1 cellular context compared by ENCODE assay signal in genomic region chr1:110634455-110635281, GRCh38.
A peak's percentile ranks its signal among the peaks of the same experiment; 100 is the strongest.
TF ChIP-seq lines count a peak whose summit lies in the region.

No MANE protein-coding gene starts in this region.

TF ChIP-seq in GM12878, 131 proteins besides CTCF, POLR2A, EP300 and RAD21 (continued from another document and continues in another):
- TF ChIP-seq BCL3 (IDR thresholded peaks at IDR 0.05; ENCODE audit: borderline replicate concordance, insufficient read depth, low read depth, low read length, poor library complexity, severe bottlenecking) (peak; percentile 62), CBX3 (IDR thresholded peaks at IDR 0.05; ENCODE audit: borderline replicate concordance, low read depth) (no peak), SMAD1 (IDR thresholded peaks at IDR 0.05; ENCODE audit: low read depth, partially characterized antibody) (no peak), BRCA1 (IDR thresholded peaks at IDR 0.05; ENCODE audit: low read depth, low read length) (no peak), CEBPB (IDR thresholded peaks at IDR 0.05; ENCODE audit: borderline replicate concordance in 1 of 2, low read depth in 2 of 2, low read length in 2 of 2) (no peak), CREB1 (IDR thresholded peaks at IDR 0.05; ENCODE audit: low read depth) (peak; percentile 22; the same call in 1 of the 2 replicates), SP1 (IDR thresholded peaks at IDR 0.05; ENCODE audit: low read depth, low read length) (no peak), HDGF (IDR thresholded peaks at IDR 0.05) (no peak), PML (IDR thresholded peaks at IDR 0.05; ENCODE audit: low read length) (no peak), EZH2 (IDR thresholded peaks at IDR 0.05; ENCODE audit: borderline replicate concordance, control insufficient read depth, low read depth, low read length) (no peak), TBL1XR1 (IDR thresholded peaks at IDR 0.05; ENCODE audit: low read depth, low read length) (no peak), USF1 (IDR thresholded peaks at IDR 0.05; ENCODE audit: borderline replicate concordance, extremely low read length, insufficient read depth, low read depth, low read length) (no peak), SKIL (IDR thresholded peaks at IDR 0.05; ENCODE audit: low read depth, poor library complexity, severe bottlenecking) (peak; percentile 58), MEF2B (IDR thresholded peaks at IDR 0.05; ENCODE audit: partially characterized antibody, poor library complexity, severe bottlenecking) (peak; percentile 60), NFXL1 (IDR thresholded peaks at IDR 0.05; ENCODE audit: borderline replicate concordance) (no peak), RELA (IDR thresholded peaks at IDR 0.05; ENCODE audit: borderline replicate concordance, partially characterized antibody) (no peak), E4F1 (IDR thresholded peaks at IDR 0.05; ENCODE audit: borderline replicate concordance, partially characterized antibody) (no peak), NKRF (conservative IDR thresholded peaks at IDR 0.05) (no peak), PKNOX1 (IDR thresholded peaks at IDR 0.05) (no peak), BCLAF1 (IDR thresholded peaks at IDR 0.05) (no peak), ZNF622 (IDR thresholded peaks at IDR 0.05) (no peak), CEBPZ (IDR thresholded peaks at IDR 0.05; ENCODE audit: low read depth, low read length) (no peak), E2F8 (IDR thresholded peaks at IDR 0.05; ENCODE audit: low read depth, partially characterized antibody) (no peak), USF2 (IDR thresholded peaks at IDR 0.05; ENCODE audit: borderline replicate concordance, low read depth, low read length) (no peak), ZBED1 (IDR thresholded peaks at IDR 0.05; ENCODE audit: borderline replicate concordance) (no peak), PAX5 (IDR thresholded peaks at IDR 0.05; ENCODE audit: borderline replicate concordance, low read depth, low read length) (no peak; the same call in 1 of the 2 replicates), SPI1 (IDR thresholded peaks at IDR 0.05; ENCODE audit: borderline replicate concordance, insufficient read depth, low read depth, low read length) (peak; percentile 74; the same call in 1 of the 2 replicates), IKZF2 (IDR thresholded peaks at IDR 0.05) (peak; percentile 92 to 93), YY1 (IDR thresholded peaks at IDR 0.05; ENCODE audit: low read depth, low read length) (peak; percentile 57; the same call in 1 of the 2 replicates), ETV6 (conservative IDR thresholded peaks at IDR 0.05 in 1 of 2, IDR thresholded peaks at IDR 0.05 in 1 of 2; ENCODE audit: borderline replicate concordance in 1 of 2, low read depth in 1 of 2) (peak in 1 of 2 experiments; percentile 79; a peak in 2 of 4 replicates), TARDBP (IDR thresholded peaks at IDR 0.05; ENCODE audit: borderline replicate concordance) (no peak), BHLHE40 (IDR thresholded peaks at IDR 0.05; ENCODE audit: borderline replicate concordance in 1 of 2, low read depth in 2 of 2, low read length in 1 of 2) (peak in 1 of 2 experiments; percentile 4; a peak in 1 of 4 replicates)
